ENCODE assay signal across 8 cellular contexts in the genomic region with DNA sequence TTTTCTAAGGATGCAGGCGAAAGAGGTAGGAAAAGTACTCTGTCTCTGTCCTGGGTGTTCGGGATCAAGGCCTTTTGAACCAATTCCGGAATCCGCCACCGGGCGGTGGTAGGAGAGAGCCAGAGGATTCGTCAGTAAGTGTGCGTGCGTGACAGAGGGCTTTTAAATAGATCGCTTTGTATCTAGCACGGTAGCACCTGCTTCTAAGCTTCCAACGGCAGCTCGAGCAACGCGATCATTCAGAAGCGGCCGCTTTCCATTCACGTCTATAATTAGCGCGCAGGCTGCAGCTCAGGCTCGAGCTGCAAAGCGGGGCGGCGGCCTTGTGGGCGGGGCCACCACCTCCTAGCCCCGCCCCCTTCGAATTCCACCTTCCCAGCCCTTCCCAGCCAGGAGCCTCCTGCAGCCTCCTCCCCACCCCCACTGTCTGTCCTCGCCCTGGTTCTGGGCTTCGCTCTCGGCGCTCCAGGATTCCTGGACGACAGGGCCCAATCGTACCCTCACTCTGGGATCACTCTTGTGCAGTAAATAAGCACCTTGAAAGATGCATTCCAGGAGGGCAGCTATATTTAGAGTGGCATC.
DNase-seq lines count a peak whose midpoint lies in the region; ATAC-seq, FAIRE-seq and TF ChIP-seq lines count a peak whose summit lies in the region.

No MANE protein-coding gene starts in this region.

- CTCF ChIA-PET in IMR-90 (lab: Yijun Ruan, JAX) (no interaction called here), HepG2 (lab: Yijun Ruan, JAX; ENCODE audit: low intra/inter-chr PET ratio, low total read pairs) (no interaction called here)

- FAIRE-seq in HepG2 (lab: Jason Lieb, UNC), result no peak

- peak overlapping the region; percentile 54; the same call in 1 of the 2 replicates for H3K14ac ChIP-seq in IMR-90 (replicated peaks; ENCODE audit: low read depth, low read length)

- no peaks in the 10 kb centered on the region for H3K9me3 Mint-ChIP-seq in stimulated activated memory B cell treated with anti-CD40 and anti-IgM and Interleukin-4, amounts not matched to agents 10 μg/mL and 1 μg/mL and 100 μg/mL, for 72 hours

- H3K27me3 ChIP-seq in IMR-90 (ENCODE audit: control insufficient read depth, insufficient read depth, low read length) (no peaks in the 10 kb centered on the region), OCI-LY3 (ENCODE audit: low read depth, low read length) (no peaks in the 10 kb centered on the region), HepG2 (ENCODE audit: control insufficient read depth in 1 of 2, insufficient read depth in 2 of 2, low read length in 2 of 2) (no peaks in the 10 kb centered on the region)

- H2BK5ac ChIP-seq in IMR-90 (ENCODE audit: low read depth, low read length, poor library complexity, severe bottlenecking), result no peak overlapping the region

- 0 out of 2 replicates have a peak, but pooled peaks have one; percentile 20 for TF ChIP-seq CTCF in IMR-90 (conservative IDR thresholded peaks at IDR 0.05; ENCODE audit: low read depth, low read length)
- TF ChIP-seq CTCF in OCI-LY3 (IDR thresholded peaks at IDR 0.05; ENCODE audit: low read depth, low read length), result 0 out of 2 replicates have a peak, but pooled peaks have one; percentile 13
- TF ChIP-seq CTCF in HepG2 (CRISPR knock-in tag; IDR thresholded peaks at IDR 0.05), result no peak

- H3K79me2 ChIP-seq in OCI-LY3 (ENCODE audit: low read length) (0 out of 2 replicates have a peak, but pooled peaks cover 3% of the 10 kb centered on the region), HepG2 (ENCODE audit: insufficient read depth, low read length) (no peaks in the 10 kb centered on the region)

- no peak overlapping the region for H3K56ac ChIP-seq in IMR-90 (ENCODE audit: extremely low read depth, insufficient read depth, low read length)

- H2BK20ac ChIP-seq in IMR-90 (ENCODE audit: low read depth, low read length), result 0 out of 2 replicates have a peak overlapping the region, but pooled peaks have one; percentile 22

- H3K36me3 Mint-ChIP-seq in stimulated activated memory B cell treated with anti-CD40 and anti-IgM and Interleukin-4, amounts not matched to agents 10 μg/mL and 1 μg/mL and 100 μg/mL, for 72 hours, result no peaks in the 10 kb centered on the region

- H4K5ac ChIP-seq in IMR-90 (ENCODE audit: low read depth, low read length), result peak overlapping the region; percentile 40; the same call in 1 of the 2 replicates

- H3K4me1 ChIP-seq in IMR-90 (ENCODE audit: control insufficient read depth, insufficient read depth, low read length) (peaks cover 19% of the 10 kb centered on the region), OCI-LY3 (ENCODE audit: low read length) (peaks cover 69% of the 10 kb centered on the region), HepG2 (ENCODE audit: insufficient read depth, low read length) (peaks cover 38% of the 10 kb centered on the region)

- 7% methylated on average over 14 of the region's 33 CpGs; no CpG with 5 or more reads in 1 of the 2 experiments for WGBS in IMR-90 (ENCODE audit: extremely low coverage in 2 of 2, insufficient read length in 1 of 2), 2 experiments
- 90% methylated on average over 33 of the region's 33 CpGs for WGBS in HepG2 (ENCODE audit: low lambda C conversion rate)

- peak overlapping the region; percentile 33; the same call in 1 of the 2 replicates for H3K4ac ChIP-seq in IMR-90 (ENCODE audit: low read depth, low read length)

- TF ChIP-seq EP300 in HepG2 (IDR thresholded peaks at IDR 0.05; ENCODE audit: low read depth in 2 of 2, low read length in 2 of 2), result no peak
- TF ChIP-seq EP300 in HepG2 (CRISPR knock-in tag; IDR thresholded peaks at IDR 0.05; ENCODE audit: borderline replicate concordance), result no peak

- H3K9me1 ChIP-seq in IMR-90 (ENCODE audit: insufficient read depth, low read length), result peaks cover 20% of the 10 kb centered on the region

- intact Hi-C loops in IMR-90 (cut with micrococcal nuclease), result no loop called here
- intact Hi-C loops in HepG2 (cut with micrococcal nuclease; ENCODE audit: unreplicated experiment), result no loop called here

- H3K18ac ChIP-seq in IMR-90 (ENCODE audit: low read depth, low read length), result no peak overlapping the region; the same call in 1 of the 2 replicates

- H3K27ac ChIP-seq in IMR-90 (ENCODE audit: insufficient read depth, low read length) (peak overlapping the region; percentile 47; the same call in 1 of the 2 replicates), OCI-LY3 (ENCODE audit: low read length) (peak overlapping the region; percentile 97), HepG2 (ENCODE audit: extremely low read length, insufficient read depth, low read length) (no peak overlapping the region)

- BruUV-seq in IMR-90 (replicated peaks; lab: Mats Ljungman, UMichigan) (no TSS peak), HepG2 (replicated peaks; lab: Mats Ljungman, UMichigan) (no TSS peak)

- H3K4me2 ChIP-seq in IMR-90 (ENCODE audit: low read depth, low read length) (peak overlapping the region; percentile 89), OCI-LY3 (ENCODE audit: low read length) (peak overlapping the region; percentile 84), HepG2 (ENCODE audit: low read depth, low read length) (no peak overlapping the region)

- no peak overlapping the region for H3K23ac ChIP-seq in IMR-90 (ENCODE audit: low read depth, low read length)

- peaks cover 28% of the 10 kb centered on the region for H3K4me1 Mint-ChIP-seq in stimulated activated memory B cell treated with anti-CD40 and anti-IgM and Interleukin-4, amounts not matched to agents 10 μg/mL and 1 μg/mL and 100 μg/mL, for 72 hours

- H3K9ac ChIP-seq in IMR-90 (ENCODE audit: low read depth, low read length) (no peak overlapping the region), OCI-LY3 (ENCODE audit: low read length) (peak overlapping the region; percentile 96), HepG2 (ENCODE audit: insufficient read depth, low read depth, low read length) (no peak overlapping the region)

- H4K91ac ChIP-seq in IMR-90 (ENCODE audit: insufficient read depth, low read depth, low read length), result peak overlapping the region; percentile 65

- POLR2A ChIA-PET in IMR-90 (lab: Charles Lee; ENCODE audit: unreplicated experiment) (interaction anchor here (0.5 kb wide), 1 partner anchor 419 kb away, joined by 3 read pairs; no protein-coding TSS in a partner anchor), HepG2 (lab: Yijun Ruan, JAX) (no interaction called here)

- H2AK5ac ChIP-seq in IMR-90 (ENCODE audit: low read depth, low read length), result peak overlapping the region; percentile 11; the same call in 1 of the 2 replicates

- no peak overlapping the region for H3K27ac Mint-ChIP-seq in stimulated activated memory B cell treated with anti-CD40 and anti-IgM and Interleukin-4, amounts not matched to agents 10 μg/mL and 1 μg/mL and 100 μg/mL, for 72 hours

- peak; percentile 36 for ATAC-seq in IMR-90 (ENCODE audit: low read depth)
- peak; percentile 41; the same call in 2 of the 3 replicates for ATAC-seq in HepG2
- ATAC-seq in stimulated activated memory B cell treated with anti-CD40 and anti-IgM and Interleukin-4, amounts not matched to agents 10 μg/mL and 1 μg/mL and 100 μg/mL, for 72 hours, result peak; percentile 28
- no peak for ATAC-seq in GM18505 (IDR thresholded peaks at IDR 0.05; ENCODE audit: unreplicated experiment)
- no peak for ATAC-seq in HG02884 (IDR thresholded peaks at IDR 0.05; ENCODE audit: unreplicated experiment)

- in situ Hi-C loops in IMR-90 (cut with MboI; ENCODE audit: low sequenced_read_pairs), result no loop called here
- in situ Hi-C loops in HepG2 (cut with HindIII; ENCODE audit: extremely low pct_ligation_motif_present, low pct_unique_long_range_greater_than_20kb), result no loop called here

- TF ChIP-seq POLR2A in IMR-90 (IDR thresholded peaks at IDR 0.05; ENCODE audit: low read depth, low read length) (no peak), HepG2 (IDR thresholded peaks at IDR 0.05; ENCODE audit: insufficient read depth in 1 of 2, low read depth in 2 of 2, low read length in 2 of 2) (no peak), GM18505 (IDR thresholded peaks at IDR 0.05; ENCODE audit: borderline replicate concordance, extremely low read depth, insufficient read depth, insufficient read length) (no peak)

- H2BK15ac ChIP-seq in IMR-90 (ENCODE audit: low read depth, low read length), result peak overlapping the region; percentile 45; the same call in 2 of the 3 replicates

- DNase-seq in CD1c-positive myeloid dendritic cell (ENCODE audit: extremely low spot score), result peak; percentile 79
- peak; percentile 63 for DNase-seq in IMR-90
- DNase-seq in ecto neural progenitor cell (ENCODE audit: low spot score), result peak; percentile 92
- DNase-seq in HepG2 (ENCODE audit: low spot score), result no peak

- peak overlapping the region; percentile 36 for H3K4me3 ChIP-seq in IMR-90 (ENCODE audit: insufficient read depth, low read depth, low read length)
- peak overlapping the region; percentile 64 for H3K4me3 ChIP-seq in OCI-LY3 (ENCODE audit: low read length)
- no peak overlapping the region for H3K4me3 ChIP-seq in HepG2 (replicated peaks in 1 of 3; ENCODE audit: insufficient read depth in 1 of 3, low read depth in 2 of 3, low read length in 3 of 3)

- H3K36me3 ChIP-seq in IMR-90 (ENCODE audit: control insufficient read depth, insufficient read depth, low read length), result no peaks in the 10 kb centered on the region
- H3K36me3 ChIP-seq in OCI-LY3 (replicated peaks; ENCODE audit: low read depth, low read length), result peaks cover 50% of the 10 kb centered on the region
- no peaks in the 10 kb centered on the region for H3K36me3 ChIP-seq in HepG2 (replicated peaks in 1 of 2; ENCODE audit: control insufficient read depth in 1 of 2, insufficient read depth in 2 of 2, low read length in 2 of 2)

- dilution Hi-C loops in IMR-90 (cut with HindIII; ENCODE audit: low sequenced_read_pairs, unreplicated experiment), result no loop called here

- peak overlapping the region; percentile 48 for H2BK120ac ChIP-seq in IMR-90 (ENCODE audit: low read depth, low read length)

- H3K27me3 Mint-ChIP-seq in stimulated activated memory B cell treated with anti-CD40 and anti-IgM and Interleukin-4, amounts not matched to agents 10 μg/mL and 1 μg/mL and 100 μg/mL, for 72 hours, result peaks cover 11% of the 10 kb centered on the region

- H3K79me1 ChIP-seq in IMR-90 (ENCODE audit: low read depth in 1 of 2, low read length in 2 of 2), result peaks cover 4 to 19% of the 10 kb centered on the region in 2 experiments; a peak in 2 of 4 replicates

- H4K8ac ChIP-seq in IMR-90 (ENCODE audit: low read depth in 2 of 2, low read length in 2 of 2), result peak overlapping the region; percentile 11 to 59; a peak in 2 of 4 replicates

- H2AK9ac ChIP-seq in IMR-90 (replicated peaks; ENCODE audit: low read depth, low read length, poor library complexity), result peak overlapping the region; percentile 11

- TF ChIP-seq RAD21 in IMR-90 (IDR thresholded peaks at IDR 0.05; ENCODE audit: low read length) (no peak), HepG2 (CRISPR knock-in tag; IDR thresholded peaks at IDR 0.05) (no peak)

- H3K4me3 Mint-ChIP-seq in stimulated activated memory B cell treated with anti-CD40 and anti-IgM and Interleukin-4, amounts not matched to agents 10 μg/mL and 1 μg/mL and 100 μg/mL, for 72 hours, result peak overlapping the region; percentile 40

- no peaks in the 10 kb centered on the region for H3K9me3 ChIP-seq in IMR-90 (ENCODE audit: control insufficient read depth, insufficient read depth, low read length)
- no peaks in the 10 kb centered on the region for H3K9me3 ChIP-seq in OCI-LY3 (ENCODE audit: insufficient read depth, low read length)
- H3K9me3 ChIP-seq in HepG2 (ENCODE audit: low read length), result no peaks in the 10 kb centered on the region

- peak overlapping the region; percentile 88 for H2AFZ ChIP-seq in IMR-90 (replicated peaks; ENCODE audit: low read length, poor library complexity)
- no peak overlapping the region for H2AFZ ChIP-seq in OCI-LY3 (ENCODE audit: low read depth, low read length)
- no peak overlapping the region for H2AFZ ChIP-seq in HepG2 (ENCODE audit: low read length)

- H4K20me1 ChIP-seq in IMR-90 (ENCODE audit: insufficient read depth, low read length) (no peaks in the 10 kb centered on the region), OCI-LY3 (ENCODE audit: insufficient read depth, low read length) (no peaks in the 10 kb centered on the region), HepG2 (ENCODE audit: insufficient read depth, low read length) (no peaks in the 10 kb centered on the region)

Comparison
In these comparisons a context has a peak if more than half of its experiments do, and no peak if none do; other contexts are left out.
1. ATAC-seq: peak in IMR-90 (single experiment), HepG2 (single experiment) and stimulated activated memory B cell treated with anti-CD40 and anti-IgM and Interleukin-4, amounts not matched to agents 10 μg/mL and 1 μg/mL and 100 μg/mL, for 72 hours (single experiment); none in GM18505 (single experiment) and HG02884 (single experiment).
2. H3K4me3 ChIP-seq: peak in IMR-90 (single experiment) and OCI-LY3 (single experiment); none in HepG2 (0 of 3).